In genomic region chr17:73612074-73612473, GRCh38 we compare ENCODE assay signal across 27 cellular contexts. TPM values are rescaled to one million over a fixed set of nuclear protein-coding genes. Genes with fewer than 3 reads are reported as not detected.
A peak's percentile ranks its signal among the peaks of the same experiment; 100 is the strongest.
DNase-seq lines count a peak whose midpoint lies in the region; ATAC-seq, FAIRE-seq and TF ChIP-seq lines count a peak whose summit lies in the region.
"Had no signal": no experiment of that assay in that cellular context is flagged by ENCODE, and none has a peak within 500 bp of the region (broad histone marks: within the 10 kb centered on the region; RNA-seq: fewer than 3 reads in every experiment).

No MANE protein-coding gene starts in this region.

- 0 out of 2 replicates have a peak overlapping the region, but pooled peaks have one; percentile 18 for H2BK12ac ChIP-seq in H1 (ENCODE audit: low read depth, low read length)

- H4K91ac ChIP-seq in H1 (replicated peaks; ENCODE audit: insufficient read length, low read length) = peak overlapping the region; percentile 89

- TF ChIP-seq RAD21 in H1 (IDR thresholded peaks at IDR 0.05 in 1 of 2, conservative IDR thresholded peaks at IDR 0.05 in 1 of 2; ENCODE audit: low read depth in 2 of 2, low read length in 2 of 2) = no peak

- H3K4ac ChIP-seq in H1 (replicated peaks; ENCODE audit: insufficient read length, low read depth, low read length) = peak overlapping the region; percentile 50

- no peaks in the 10 kb centered on the region for H3K36me3 ChIP-seq in HUES48 (ENCODE audit: control insufficient read depth, insufficient read depth, low read length)
- no peaks in the 10 kb centered on the region; a peak in 2 of 8 replicates for H3K36me3 ChIP-seq in H1 (ENCODE audit: control insufficient read depth in 2 of 4, insufficient read depth in 4 of 4, low read length in 3 of 4)
- H3K36me3 ChIP-seq in neuron (ENCODE audit: insufficient read depth, low read length) = no peaks in the 10 kb centered on the region
- H3K36me3 ChIP-seq: ovary, transverse colon had no signal

- no peak for TF ChIP-seq CTCF in H1 (IDR thresholded peaks at IDR 0.05; ENCODE audit: control extremely low read depth in 1 of 3, insufficient read depth in 1 of 3, low read depth in 1 of 3, low read length in 3 of 3)

- no peak for TF ChIP-seq POLR2A in H1 (IDR thresholded peaks at IDR 0.05; ENCODE audit: control extremely low read depth in 1 of 2, low read depth in 2 of 2, low read length in 2 of 2)
- no peak for TF ChIP-seq POLR2A in erythroblast (IDR thresholded peaks at IDR 0.05; ENCODE audit: low read length)

- peak overlapping the region; percentile 9 for H2BK120ac ChIP-seq in H1 (replicated peaks; ENCODE audit: low read depth, low read length)

- no peak overlapping the region for H3K4me3 ChIP-seq in HUES48 (ENCODE audit: low read depth, low read length)
- H3K4me3 ChIP-seq in H1 (ENCODE audit: extremely low read depth in 1 of 4, insufficient read depth in 2 of 4, low read depth in 3 of 4, low read length in 4 of 4) = peak overlapping the region in 1 of 4 experiments; percentile 10; a peak in 1 of 8 replicates
- peak overlapping the region; percentile 20 for H3K4me3 ChIP-seq in neuron (ENCODE audit: low read length)
- H3K4me3 ChIP-seq: ovary, smooth muscle cell, transverse colon had no signal

- H3K4me1 ChIP-seq in HUES48 (ENCODE audit: control insufficient read depth, insufficient read depth, low read length) = peaks cover 35% of the 10 kb centered on the region
- H3K4me1 ChIP-seq in H1 (replicated peaks in 1 of 4; ENCODE audit: control insufficient read depth in 3 of 4, insufficient read depth in 4 of 4, low read length in 3 of 4) = peaks cover 21 to 54% (median 34%) of the 10 kb centered on the region in 4 experiments
- H3K4me1 ChIP-seq in neuron (ENCODE audit: insufficient read depth, low read length) = peaks cover 66% of the 10 kb centered on the region
- H3K4me1 ChIP-seq: transverse colon had no signal

- H3K4me2 ChIP-seq in H1 (ENCODE audit: insufficient read depth in 1 of 2, low read depth in 2 of 2, low read length in 2 of 2) = peak overlapping the region; percentile 8 to 66; a peak in 3 of 4 replicates

- no peak overlapping the region for H3K9ac ChIP-seq in HUES48 (ENCODE audit: low read depth, low read length)
- no peak overlapping the region for H3K9ac ChIP-seq in H1 (replicated peaks in 1 of 4; ENCODE audit: extremely low read depth in 1 of 4, low read depth in 3 of 4, low read length in 3 of 4)

- H3K79me2 ChIP-seq in H1 (ENCODE audit: control insufficient read depth in 1 of 2, insufficient read depth in 2 of 2, low read length in 2 of 2) = peaks cover 3 to 7% of the 10 kb centered on the region in 2 experiments; a peak in 2 of 4 replicates

- peak overlapping the region; percentile 62 for H3K18ac ChIP-seq in H1 (ENCODE audit: extremely low read depth, low read length)

- H3K56ac ChIP-seq in H1 (replicated peaks; ENCODE audit: insufficient read length, low read depth, low read length) = no peak overlapping the region

- H2AK5ac ChIP-seq in H1 (ENCODE audit: low read depth, low read length) = no peak overlapping the region

- H4K8ac ChIP-seq in H1 (ENCODE audit: extremely low read depth, insufficient read depth, low read length) = no peak overlapping the region; the same call in 1 of the 2 replicates

- H3K23ac ChIP-seq in H1 (ENCODE audit: insufficient read length) = no peak overlapping the region

- POLR2A ChIA-PET in H1 (lab: Charles Lee; ENCODE audit: partially characterized antibody) = interaction anchor here (1.4 kb wide), 1 partner anchor 67 kb away, joined by 3 read pairs; no protein-coding TSS in a partner anchor

- 83% methylated on average over 13 of the region's 13 CpGs; no CpG with 5 or more reads in 1 of the 2 experiments for WGBS in H1 (ENCODE audit: extremely low coverage in 1 of 2, insufficient coverage in 1 of 2, insufficient read length in 1 of 2, insufficient replicate concordance in 2 of 2, low coverage in 1 of 2, low lambda C conversion rate in 2 of 2, missing lambda C conversion rate in 1 of 2), 2 experiments

- no peak for FAIRE-seq in H1 (lab: Jason Lieb, UNC)
- FAIRE-seq: D721Med, frontal cortex had no signal

- DNase-seq in COR-L47 (lab: John Stamatoyannopoulos, UW) (peak; percentile 31), H1 (ENCODE audit: low read depth in 1 of 2, low spot score in 2 of 2) (no peak), erythroblast (lab: John Stamatoyannopoulos, UW) (no peak)
- DNase-seq in activated CD4-positive, alpha-beta T cell treated with anti-CD3 and anti-CD28 coated beads, Interleukin-2, amount 50 U/mL, for 1 hour = no peak
- DNase-seq: activated effector memory CD4-positive, alpha-beta T cell treated with anti-CD3 and anti-CD28 coated beads, Interleukin-2, amount 50 U/mL, for 16 hours; activated naive CD8-positive, alpha-beta T cell treated with anti-CD3 and anti-CD28 coated beads for 36 hours; activated T-cell treated with anti-CD3 and anti-CD28 coated beads for 4 hours; aorta; caudate nucleus; left colon; MV-4-11; NCI-H187; NCI-H2227 treated with DMSO at 0.1 percent for 48 hours; NCI-H526 treated with DMSO at 0.1 percent for 48 hours; ovary; retina; stimulated activated CD4-positive, alpha-beta T cell treated with anti-CD3 and anti-CD28 coated beads, Interleukin-1b, Interleukin-23, amount 100 ng/mL, for 48 hours; T-helper 17 cell; transverse colon had no signal

- H2BK20ac ChIP-seq in H1 (ENCODE audit: low read length) = no peak overlapping the region

- H4K20me1 ChIP-seq in H1 (replicated peaks in 1 of 2; ENCODE audit: control insufficient read depth in 1 of 2, insufficient read depth in 2 of 2, low read length in 2 of 2) = no peaks in the 10 kb centered on the region

- peaks cover 4% of the 10 kb centered on the region; the same call in 1 of the 2 replicates for H3K23me2 ChIP-seq in H1 (ENCODE audit: low read depth, low read length)

- H2BK5ac ChIP-seq in H1 (ENCODE audit: low read depth, low read length) = peak overlapping the region; percentile 69

- TF ChIP-seq EP300 in H1 (IDR thresholded peaks at IDR 0.05; ENCODE audit: borderline replicate concordance in 1 of 2, low read depth in 2 of 2, low read length in 2 of 2) = no peak

- no peak for ATAC-seq in HG02885 (IDR thresholded peaks at IDR 0.05; ENCODE audit: poor library complexity, unreplicated experiment)
- ATAC-seq: left colon, SK-N-SH treated with all-trans-retinoic acid at 6 μM for 48 hours, T-helper 17 cell had no signal

- peaks cover 5% of the 10 kb centered on the region; the same call in 1 of the 2 replicates for H3K79me1 ChIP-seq in H1 (ENCODE audit: low read depth, low read length)

- H3K9me3 ChIP-seq in HUES48 (ENCODE audit: control insufficient read depth, insufficient read depth, low read length) = no peaks in the 10 kb centered on the region
- H3K9me3 ChIP-seq in H1 (ENCODE audit: insufficient read depth in 2 of 2, low read depth in 1 of 2, low read length in 1 of 2) = no peaks in the 10 kb centered on the region
- peaks cover 1% of the 10 kb centered on the region for H3K9me3 ChIP-seq in neuron (ENCODE audit: low read length)
- H3K9me3 ChIP-seq: ovary, transverse colon had no signal

- CTCF ChIA-PET in H1 (lab: Charles Lee; ENCODE audit: partially characterized antibody) = interaction anchor here (0.7 to 1.7 kb wide), 3 partner anchors 17 to 45 kb away, joined by 3 to 4 read pairs (median 3); no protein-coding TSS in a partner anchor

- no peaks in the 10 kb centered on the region for H3K27me3 ChIP-seq in HUES48 (ENCODE audit: control insufficient read depth, insufficient read depth, low read length)
- H3K27me3 ChIP-seq in H1 (replicated peaks in 1 of 4; ENCODE audit: control insufficient read depth in 3 of 4, extremely low read depth in 1 of 4, insufficient read depth in 3 of 4, low read length in 3 of 4) = no peaks in the 10 kb centered on the region; a peak in 1 of 7 replicates
- H3K27me3 ChIP-seq in neuron (ENCODE audit: insufficient read depth, low read length) = no peaks in the 10 kb centered on the region
- H3K27me3 ChIP-seq: ovary, transverse colon had no signal

- H2BK15ac ChIP-seq in H1 (ENCODE audit: low read length) = 0 out of 2 replicates have a peak overlapping the region, but pooled peaks have one; percentile 66

- H2AFZ ChIP-seq in H1 (ENCODE audit: low read length) = no peak overlapping the region
- H2AFZ ChIP-seq in neuron (ENCODE audit: low read depth, low read length) = no peak overlapping the region

- H3K14ac ChIP-seq in H1 (ENCODE audit: insufficient read length) = no peak overlapping the region

- H4K5ac ChIP-seq in H1 (ENCODE audit: insufficient read length, low read depth, low read length) = peak overlapping the region; percentile 85

- peak overlapping the region; percentile 95 for H3K27ac ChIP-seq in HUES48 (ENCODE audit: low read depth, low read length)
- H3K27ac ChIP-seq in H1 (ENCODE audit: low read depth, low read length) = no peak overlapping the region
- H3K27ac ChIP-seq: ovary, transverse colon had no signal

TF ChIP-seq in H1, 55 proteins besides CTCF, POLR2A, EP300 and RAD21 (continues in another document):
- no peak for TF ChIP-seq SRF (IDR thresholded peaks at IDR 0.05; ENCODE audit: low read depth, low read length)
- TF ChIP-seq MAFK (IDR thresholded peaks at IDR 0.05; ENCODE audit: low read depth, low read length) = no peak
- no peak for TF ChIP-seq EZH2 (IDR thresholded peaks at IDR 0.05; ENCODE audit: low read depth, low read length, severe bottlenecking)
- TF ChIP-seq RBBP5 (IDR thresholded peaks at IDR 0.05; ENCODE audit: borderline replicate concordance, low read depth, low read length) = no peak
- no peak for TF ChIP-seq BRCA1 (IDR thresholded peaks at IDR 0.05; ENCODE audit: low read depth, low read length)
- TF ChIP-seq NANOG (IDR thresholded peaks at IDR 0.05; ENCODE audit: insufficient read depth, low read depth, low read length, poor library complexity, severe bottlenecking) = no peak

RNA-seq across cellular contexts. Expression of gene SDK2, which starts 32.2 kb away (rescaled TPM):
- total RNA-seq in H1 (2021; fragmentation: NEBNext Ultra II Directional; extraction: Animal tissue kit (Norgen Biotek cat#: 25700)) = 3.6 and 3.9 TPM in 2 replicates
- polyA plus RNA-seq in H1 (2011; rRNA removed) = 4.1 and 5.9 TPM in 2 replicates
- polyA plus RNA-seq in H1 (2011; cell fraction: cytosol; rRNA removed) = 2.3 TPM
- 7.3 TPM for polyA plus RNA-seq in H1 (2011; cell fraction: nucleus; rRNA removed)
- 5.5 to 10.2 TPM (median 7.5 TPM) in 4 replicates for polyA plus RNA-seq in H1 (2012, experiment 1 of 2)
- 3.6 TPM for polyA plus RNA-seq in H1 (2012, experiment 2 of 2)
- polyA plus RNA-seq in H1 (2013, experiment 1 of 2) = 2.6 TPM
- 2.0 TPM for polyA plus RNA-seq in H1 (2013, experiment 2 of 2)
- 6.8 and 8.4 TPM in 2 replicates for polyA minus RNA-seq in H1 (2011; rRNA and poly(A)+ RNA removed)
- 10.9 TPM for polyA minus RNA-seq in H1 (2011; cell fraction: cytosol; rRNA and poly(A)+ RNA removed)
- 13.8 TPM for polyA minus RNA-seq in H1 (2011; cell fraction: nucleus; rRNA and poly(A)+ RNA removed)
- total RNA-seq: LHCN-M2 had no signal
